23 cellular contexts compared by ENCODE assay signal in genomic region chr5:95988094-95988493, GRCh38.
"Had no signal": no experiment of that assay in that cellular context is flagged by ENCODE, and none has a peak within 500 bp of the region (broad histone marks: within the 10 kb centered on the region; RNA-seq: fewer than 3 reads in every experiment).

No MANE protein-coding gene starts in this region.

- H3K27me3 Mint-ChIP-seq: central memory CD8-positive, alpha-beta T cell had no signal

- H3K27me3 ChIP-seq: esophagus muscularis mucosa, gastroesophageal sphincter, heart right ventricle, right atrium auricular region, vagina had no signal

- ATAC-seq: activated CD4-positive, CD25-positive, alpha-beta regulatory T cell treated with anti-CD3 and anti-CD28 coated beads, Interleukin-2, amount 50 U/mL, for 24 hours; activated naive CD8-positive, alpha-beta T cell treated with anti-CD3 and anti-CD28 coated beads, Interleukin-2, amount 50 U/mL, for 24 hours; activated T-cell treated with anti-CD3 and anti-CD28 coated beads, Interleukin-2, amount 50 U/mL, for 4 hours; gastroesophageal sphincter; lower lobe of right lung; natural killer cell; stimulated activated naive CD8-positive, alpha-beta T cell treated with anti-CD3 and anti-CD28 coated beads, Interleukin-15, Interleukin-2, amounts not matched to agents 100 U/mL and 50 U/mL, for 24 hours; T-cell had no signal

- H3K9me3 ChIP-seq: esophagus muscularis mucosa, gastroesophageal sphincter, heart right ventricle, lower lobe of right lung, right atrium auricular region, vagina had no signal

- H3K9me3 Mint-ChIP-seq: activated naive CD4-positive, alpha-beta T cell treated with anti-CD3 and anti-CD28 coated beads for 36 hours; activated naive CD8-positive, alpha-beta T cell treated with anti-CD3 and anti-CD28 coated beads, Interleukin-2, amount 50 U/mL, for 24 hours; activated T-cell treated with anti-CD3 and anti-CD28 coated beads, Interleukin-2, amount 50 U/mL, for 4 hours; central memory CD8-positive, alpha-beta T cell; natural killer cell; T-cell had no signal

- DNase-seq: activated CD4-positive, alpha-beta T cell treated with anti-CD3 and anti-CD28 coated beads, Interleukin-2, amount 50 U/mL, for 1 hour; activated CD8-positive, alpha-beta memory T cell treated with anti-CD3 and anti-CD28 coated beads, Interleukin-2, amount 50 U/mL, for 4 hours; activated naive CD4-positive, alpha-beta T cell treated with anti-CD3 and anti-CD28 coated beads for 36 hours; activated naive CD8-positive, alpha-beta T cell treated with anti-CD3 and anti-CD28 coated beads, Interleukin-2, amount 50 U/mL, for 24 hours; activated T-cell treated with anti-CD3 and anti-CD28 coated beads, Interleukin-2, amount 50 U/mL, for 4 hours; aorta; cortex of kidney; effector CD4-positive, alpha-beta T cell; heart right ventricle; lower lobe of right lung; natural killer cell; posterior cingulate gyrus; stimulated activated CD4-positive, alpha-beta T cell treated with anti-CD3 and anti-CD28 coated beads, Interleukin-2, amount 100 ng/mL, for 24 hours; stimulated activated naive CD8-positive, alpha-beta T cell treated with anti-CD3 and anti-CD28 coated beads, Interleukin-15, Interleukin-2, amounts not matched to agents 100 U/mL and 50 U/mL, for 24 hours; T-cell; trophoblast cell had no signal

- H3K36me3 Mint-ChIP-seq: natural killer cell, T-cell had no signal

- H3K27ac ChIP-seq: heart right ventricle, lower lobe of right lung, right atrium auricular region, vagina had no signal

- H3K4me3 Mint-ChIP-seq: activated naive CD4-positive, alpha-beta T cell treated with anti-CD3 and anti-CD28 coated beads for 36 hours; activated naive CD8-positive, alpha-beta T cell treated with anti-CD3 and anti-CD28 coated beads, Interleukin-2, amount 50 U/mL, for 24 hours; activated T-cell treated with anti-CD3 and anti-CD28 coated beads, Interleukin-2, amount 50 U/mL, for 4 hours; central memory CD8-positive, alpha-beta T cell; natural killer cell; T-cell had no signal

- H3K4me3 ChIP-seq: esophagus muscularis mucosa, gastroesophageal sphincter, heart right ventricle, lower lobe of right lung, right atrium auricular region, vagina had no signal

- H3K4me1 ChIP-seq: lower lobe of right lung, right atrium auricular region, vagina had no signal

- H3K4me1 Mint-ChIP-seq: activated naive CD8-positive, alpha-beta T cell treated with anti-CD3 and anti-CD28 coated beads, Interleukin-2, amount 50 U/mL, for 24 hours; central memory CD8-positive, alpha-beta T cell; natural killer cell; T-cell had no signal

- H3K36me3 ChIP-seq: esophagus muscularis mucosa, gastroesophageal sphincter, heart right ventricle, lower lobe of right lung, right atrium auricular region, vagina had no signal

- FAIRE-seq: endothelial cell of umbilical vein had no signal

- H3K27ac Mint-ChIP-seq: activated naive CD4-positive, alpha-beta T cell treated with anti-CD3 and anti-CD28 coated beads for 36 hours; activated naive CD8-positive, alpha-beta T cell treated with anti-CD3 and anti-CD28 coated beads, Interleukin-2, amount 50 U/mL, for 24 hours; natural killer cell; T-cell had no signal
